ENCODE assay signal across 1 cellular context in genomic region chrX:112555831-112556230, GRCh38.
TF ChIP-seq lines count a peak whose summit lies in the region.

No MANE protein-coding gene starts in this region.

TF ChIP-seq in GM12878, 131 proteins besides CTCF, POLR2A, EP300 and RAD21:
- TF ChIP-seq CBX3 (IDR thresholded peaks at IDR 0.05; ENCODE audit: borderline replicate concordance, low read depth) (no peak), IKZF1 (conservative IDR thresholded peaks at IDR 0.05) (0 out of 2 replicates have a peak, but pooled peaks have one; percentile 11)
